8 cellular contexts compared by ENCODE assay signal in the genomic region with DNA sequence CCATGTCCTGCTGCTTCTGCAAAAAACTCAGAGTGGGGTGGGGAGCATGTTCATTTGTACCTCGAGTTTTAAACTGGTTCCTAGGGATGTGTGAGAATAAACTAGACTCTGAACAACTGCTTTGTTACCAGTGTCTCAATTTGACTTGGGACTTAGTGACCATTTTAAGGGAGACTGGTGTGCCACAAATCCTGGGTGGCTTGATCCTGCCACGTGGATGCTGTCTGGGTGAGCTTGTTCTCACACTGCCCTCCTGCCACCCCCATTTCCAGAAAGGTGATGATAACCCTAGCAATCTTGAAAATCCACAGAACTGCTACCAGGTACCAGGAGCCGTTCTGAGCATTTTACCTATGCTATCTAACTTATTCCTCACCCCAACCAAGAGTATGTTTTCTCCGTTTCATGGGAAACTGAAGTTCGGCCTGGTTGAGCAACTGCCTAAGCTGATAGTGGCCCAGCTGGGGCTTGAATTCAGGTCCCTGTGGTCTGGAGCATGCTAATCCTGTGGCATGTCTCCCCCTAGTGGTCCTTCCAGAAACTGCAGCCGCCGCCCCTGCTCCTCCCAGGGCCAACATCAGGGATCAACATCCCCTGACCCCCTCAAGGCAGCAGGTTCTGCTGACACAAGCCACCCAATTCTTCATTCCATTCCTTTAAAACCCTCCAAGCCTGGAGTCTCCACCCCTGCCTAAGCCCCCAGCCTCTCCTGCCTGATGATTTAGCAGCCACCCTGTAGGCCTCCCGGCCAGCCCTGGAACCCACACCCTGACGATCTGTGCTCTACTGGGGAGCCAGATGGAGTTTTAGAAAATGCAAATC. TPM values are rescaled to one million over a fixed set of nuclear protein-coding genes. Genes with fewer than 3 reads are reported as not detected.
A peak's percentile ranks its signal among the peaks of the same experiment; 100 is the strongest.
DNase-seq lines count a peak whose midpoint lies in the region; ATAC-seq lines count a peak whose summit lies in the region.

No MANE protein-coding gene starts in this region.

- H3K9me3 Mint-ChIP-seq in stimulated activated memory B cell treated with anti-CD40 and anti-IgM and Interleukin-4, amounts not matched to agents 10 μg/mL and 1 μg/mL and 100 μg/mL, for 72 hours: no peaks in the 10 kb centered on the region

- no peak overlapping the region for H3K4me3 Mint-ChIP-seq in stimulated activated memory B cell treated with anti-CD40 and anti-IgM and Interleukin-4, amounts not matched to agents 10 μg/mL and 1 μg/mL and 100 μg/mL, for 72 hours

- peaks cover 43% of the 10 kb centered on the region for H3K4me1 Mint-ChIP-seq in stimulated activated memory B cell treated with anti-CD40 and anti-IgM and Interleukin-4, amounts not matched to agents 10 μg/mL and 1 μg/mL and 100 μg/mL, for 72 hours

- no peaks in the 10 kb centered on the region for H3K36me3 Mint-ChIP-seq in stimulated activated memory B cell treated with anti-CD40 and anti-IgM and Interleukin-4, amounts not matched to agents 10 μg/mL and 1 μg/mL and 100 μg/mL, for 72 hours

- H3K27ac Mint-ChIP-seq in stimulated activated memory B cell treated with anti-CD40 and anti-IgM and Interleukin-4, amounts not matched to agents 10 μg/mL and 1 μg/mL and 100 μg/mL, for 72 hours: no peak overlapping the region

- DNase-seq in NK-92 treated with Interleukin-12 subunit alpha and Interleukin-12 subunit beta, amount 100 ng/mL, for 24 hours (lab: John Stamatoyannopoulos, UW): peak; percentile 64
- no peak for DNase-seq in NK-92 (lab: John Stamatoyannopoulos, UW; ENCODE audit: unreplicated experiment)
- DNase-seq in NOMO-1 treated with DMSO at 0.1 percent for 48 hours (lab: John Stamatoyannopoulos, UW; ENCODE audit: unreplicated experiment): peak; percentile 61
- DNase-seq in activated CD8-positive, alpha-beta memory T cell treated with anti-CD3 and anti-CD28 coated beads for 4 hours (ENCODE audit: low read depth in 2 of 2): peak; percentile 62 to 68
- DNase-seq in epidermal melanocyte (ENCODE audit: insufficient read length, low spot score): peak; percentile 78
- peak; percentile 64 for DNase-seq in myocyte (ENCODE audit: low read depth)

- ATAC-seq in HG02852 (IDR thresholded peaks at IDR 0.05; ENCODE audit: unreplicated experiment): peak; percentile 65
- ATAC-seq in stimulated activated memory B cell treated with anti-CD40 and anti-IgM and Interleukin-4, amounts not matched to agents 10 μg/mL and 1 μg/mL and 100 μg/mL, for 72 hours: peak; percentile 64

- H3K27me3 Mint-ChIP-seq in stimulated activated memory B cell treated with anti-CD40 and anti-IgM and Interleukin-4, amounts not matched to agents 10 μg/mL and 1 μg/mL and 100 μg/mL, for 72 hours: peaks cover under 1% of the 10 kb centered on the region

RNA-seq across cellular contexts. Expression of a gene that starts 2.8 kb away (rescaled TPM):
- not detected in 2 replicates for total RNA-seq in myocyte
- not detected for polyA plus RNA-seq in myocyte (2012)

RNA-seq across cellular contexts. Expression of a gene that starts 10.3 kb away (rescaled TPM):
- total RNA-seq in myocyte: not detected in 2 replicates
- not detected for polyA plus RNA-seq in myocyte (2012)

RNA-seq across cellular contexts. Expression of a gene that starts 51.8 kb away (rescaled TPM):
- 0.31 and 1.3 TPM in 2 replicates for total RNA-seq in myocyte
- 0.57 TPM for polyA plus RNA-seq in myocyte (2012)
